ENCODE assay signal across 8 cellular contexts in the genomic region with DNA sequence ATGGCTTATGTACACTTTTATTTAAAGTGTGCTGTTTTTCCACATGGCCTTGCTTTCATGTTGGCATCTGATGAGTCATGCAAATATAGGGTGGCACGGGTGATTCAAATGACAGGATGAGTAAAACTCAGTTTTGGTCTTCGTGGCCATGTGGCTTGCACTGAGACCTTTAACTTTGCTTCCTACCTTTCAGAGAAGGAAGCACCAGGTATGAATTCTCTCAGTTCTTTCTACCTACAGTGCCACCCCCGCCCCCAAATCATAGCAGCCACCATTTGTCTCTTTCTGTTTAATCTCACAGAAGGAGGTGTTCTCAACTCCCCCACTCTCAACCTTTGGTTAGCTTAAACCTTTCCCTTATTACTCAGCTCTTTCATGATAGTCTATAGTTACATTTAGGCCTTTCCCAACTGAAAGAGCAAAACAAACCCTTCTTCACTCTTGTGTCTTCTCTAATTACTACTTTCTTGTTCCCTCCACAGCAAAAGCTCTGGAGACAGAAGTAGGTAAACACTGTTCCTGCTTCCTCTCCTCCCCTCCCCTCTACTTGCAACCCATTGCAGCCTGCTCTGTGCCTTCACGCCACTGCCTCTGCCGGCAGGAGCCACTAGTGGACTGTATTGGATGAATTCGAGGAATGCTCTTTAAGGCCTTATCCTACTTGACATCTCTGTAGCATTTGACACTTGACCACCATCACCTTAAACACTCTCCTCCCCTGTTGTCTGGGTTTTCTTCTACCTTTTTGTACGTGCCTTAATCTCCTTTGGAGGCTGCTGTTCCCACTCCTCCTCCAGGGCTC.
DNase-seq lines count a peak whose midpoint lies in the region; ATAC-seq, FAIRE-seq and TF ChIP-seq lines count a peak whose summit lies in the region.

No MANE protein-coding gene starts in this region.

- no peak overlapping the region for H3K14ac ChIP-seq in trophoblast cell (ENCODE audit: low read length)

- H4K12ac ChIP-seq in trophoblast cell (ENCODE audit: low read depth, low read length): no peak overlapping the region

- no peak overlapping the region for H2BK120ac ChIP-seq in trophoblast cell (ENCODE audit: insufficient read depth, low read length, poor library complexity)

- H3K36me3 Mint-ChIP-seq in activated CD4-positive, alpha-beta T cell treated with anti-CD3 and anti-CD28 coated beads for 36 hours (ENCODE audit: low read depth): peaks cover 42% of the 10 kb centered on the region
- peaks cover 19% of the 10 kb centered on the region for H3K36me3 Mint-ChIP-seq in T-helper 2 cell treated with Interferon-gamma antibody and Interleukin-4, amounts not matched to agents 5 μg/mL and 100 μg/mL, for 36 hours (ENCODE audit: low read depth)
- peaks cover 35% of the 10 kb centered on the region for H3K36me3 Mint-ChIP-seq in endodermal cell (ENCODE audit: low read depth)

- H3K27ac Mint-ChIP-seq in activated CD4-positive, alpha-beta T cell treated with anti-CD3 and anti-CD28 coated beads for 36 hours: peak overlapping the region; percentile 74
- peak overlapping the region; percentile 49 for H3K27ac Mint-ChIP-seq in T-helper 2 cell treated with Interferon-gamma antibody and Interleukin-4, amounts not matched to agents 5 μg/mL and 100 μg/mL, for 36 hours
- peak overlapping the region; percentile 50 for H3K27ac Mint-ChIP-seq in endodermal cell

- H2BK5ac ChIP-seq in trophoblast cell (ENCODE audit: low read depth, low read length, poor library complexity): no peak overlapping the region

- no peaks in the 10 kb centered on the region for H3K9me3 Mint-ChIP-seq in activated CD4-positive, alpha-beta T cell treated with anti-CD3 and anti-CD28 coated beads for 36 hours (ENCODE audit: low read depth)
- H3K9me3 Mint-ChIP-seq in T-helper 2 cell treated with Interferon-gamma antibody and Interleukin-4, amounts not matched to agents 5 μg/mL and 100 μg/mL, for 36 hours: no peaks in the 10 kb centered on the region
- no peaks in the 10 kb centered on the region for H3K9me3 Mint-ChIP-seq in endodermal cell

- H2BK12ac ChIP-seq in trophoblast cell (ENCODE audit: low read length): no peak overlapping the region

- no peak overlapping the region for H2AFZ ChIP-seq in trophoblast cell (ENCODE audit: insufficient read depth, low read length, poor library complexity)

- H2AK5ac ChIP-seq in trophoblast cell (ENCODE audit: low read length): no peak overlapping the region

- H3K4me3 Mint-ChIP-seq in activated CD4-positive, alpha-beta T cell treated with anti-CD3 and anti-CD28 coated beads for 36 hours: peak overlapping the region; percentile 0
- peak overlapping the region; percentile 20 for H3K4me3 Mint-ChIP-seq in T-helper 2 cell treated with Interferon-gamma antibody and Interleukin-4, amounts not matched to agents 5 μg/mL and 100 μg/mL, for 36 hours
- peak overlapping the region; percentile 11 for H3K4me3 Mint-ChIP-seq in endodermal cell

- peaks cover 69% of the 10 kb centered on the region for H3K4me1 Mint-ChIP-seq in activated CD4-positive, alpha-beta T cell treated with anti-CD3 and anti-CD28 coated beads for 36 hours
- peaks cover 41% of the 10 kb centered on the region for H3K4me1 Mint-ChIP-seq in T-helper 2 cell treated with Interferon-gamma antibody and Interleukin-4, amounts not matched to agents 5 μg/mL and 100 μg/mL, for 36 hours (ENCODE audit: low read depth)
- peaks cover 61% of the 10 kb centered on the region for H3K4me1 Mint-ChIP-seq in endodermal cell

- H3K23ac ChIP-seq in trophoblast cell (ENCODE audit: low read length): no peak overlapping the region

- H3K9me3 ChIP-seq in endodermal cell (ENCODE audit: control insufficient read depth, low read length) (no peaks in the 10 kb centered on the region), trophoblast cell (ENCODE audit: insufficient read depth, low read depth, low read length) (no peaks in the 10 kb centered on the region), testis (no peaks in the 10 kb centered on the region)

- FAIRE-seq in HTR-8/SVneo (lab: Jason Lieb, UNC): no peak

- ATAC-seq in activated CD4-positive, alpha-beta T cell treated with anti-CD3 and anti-CD28 coated beads for 36 hours: peak; percentile 80
- ATAC-seq in HG02623 (IDR thresholded peaks at IDR 0.05; ENCODE audit: unreplicated experiment): no peak

- no peaks in the 10 kb centered on the region for H3K27me3 Mint-ChIP-seq in activated CD4-positive, alpha-beta T cell treated with anti-CD3 and anti-CD28 coated beads for 36 hours
- H3K27me3 Mint-ChIP-seq in T-helper 2 cell treated with Interferon-gamma antibody and Interleukin-4, amounts not matched to agents 5 μg/mL and 100 μg/mL, for 36 hours (ENCODE audit: low read depth): no peaks in the 10 kb centered on the region
- H3K27me3 Mint-ChIP-seq in endodermal cell (ENCODE audit: insufficient read depth): no peaks in the 10 kb centered on the region

- intact Hi-C loops in activated CD4-positive, alpha-beta T cell treated with anti-CD3 and anti-CD28 coated beads for 36 hours (cut with DNase I, micrococcal nuclease): loop anchor here (1.0 to 2.0 kb wide), 7 partner anchors 15 to 124 kb away; partner anchors contain the start of gene AFF1 (in 2 of the 2)
- intact Hi-C loops in testis (cut with DNase I; ENCODE audit: low total_unique reads): no loop called here

- H3K4ac ChIP-seq in trophoblast cell (ENCODE audit: low read depth, low read length): no peak overlapping the region

- POLR2A ChIA-PET in activated CD4-positive, alpha-beta T cell treated with anti-CD3 and anti-CD28 coated beads for 36 hours (lab: Charles Lee): interaction anchor here (1.0 kb wide), 1 partner anchor 16 kb away, joined by 3 read pairs; no protein-coding TSS in a partner anchor

- peak; percentile 79 for DNase-seq in activated CD4-positive, alpha-beta T cell treated with anti-CD3 and anti-CD28 coated beads for 36 hours
- DNase-seq in activated CD4-positive, alpha-beta T cell treated with anti-CD3 and anti-CD28 coated beads for 1 hour: no peak
- DNase-seq in T-helper 2 cell treated with Interferon-gamma antibody and Interleukin-4, amounts not matched to agents 5 μg/mL and 100 μg/mL, for 36 hours (ENCODE audit: low spot score): peak; percentile 56
- DNase-seq in endodermal cell (peak; percentile 86), trophoblast cell (peak; percentile 70 to 80), HTR-8/SVneo (ENCODE audit: insufficient read length, low spot score) (no peak), testis (no peak)

- H3K9ac ChIP-seq in endodermal cell (ENCODE audit: extremely low read depth, low read length, poor library complexity, severe bottlenecking) (no peak overlapping the region), trophoblast cell (ENCODE audit: low read length) (no peak overlapping the region)

- CTCF ChIA-PET in activated CD4-positive, alpha-beta T cell treated with anti-CD3 and anti-CD28 coated beads for 36 hours (lab: Charles Lee): interaction anchor here (0.6 to 1.8 kb wide), 11 partner anchors 12 to 665 kb away, joined by 3 to 6 read pairs (median 3); partner anchors contain the start of gene NUDT9

- H4K91ac ChIP-seq in trophoblast cell (ENCODE audit: low read depth, low read length): no peak overlapping the region

- H3K4me1 ChIP-seq in endodermal cell (ENCODE audit: control insufficient read depth, insufficient read depth, low read length): peaks cover 5% of the 10 kb centered on the region
- peaks cover 7 to 10% of the 10 kb centered on the region in 2 experiments for H3K4me1 ChIP-seq in trophoblast cell (ENCODE audit: control insufficient read depth in 1 of 2, insufficient read depth in 2 of 2, low read length in 2 of 2)
- peaks cover 30% of the 10 kb centered on the region for H3K4me1 ChIP-seq in testis

- no peaks in the 10 kb centered on the region for H3K79me1 ChIP-seq in trophoblast cell (ENCODE audit: low read length)

- H3K4me3 ChIP-seq in endodermal cell (ENCODE audit: low read length): no peak overlapping the region
- no peak overlapping the region for H3K4me3 ChIP-seq in trophoblast cell (ENCODE audit: low read depth, low read length)
- H3K4me3 ChIP-seq in testis: no peak overlapping the region

- TF ChIP-seq CTCF in endodermal cell (conservative IDR thresholded peaks at IDR 0.05) (peak; percentile 72), testis (IDR thresholded peaks at IDR 0.05) (no peak)

- H3K4me2 ChIP-seq in trophoblast cell (ENCODE audit: low read length): no peak overlapping the region

- H3K18ac ChIP-seq in trophoblast cell (ENCODE audit: low read length): no peak overlapping the region

- no peaks in the 10 kb centered on the region for H3K27me3 ChIP-seq in endodermal cell (ENCODE audit: control insufficient read depth, insufficient read depth, low read length, poor library complexity, severe bottlenecking)
- H3K27me3 ChIP-seq in trophoblast cell (ENCODE audit: insufficient read depth, low read length): no peaks in the 10 kb centered on the region
- no peaks in the 10 kb centered on the region for H3K27me3 ChIP-seq in testis

- peak overlapping the region; percentile 47 for H4K8ac ChIP-seq in trophoblast cell (ENCODE audit: low read depth, low read length)

- H3K36me3 ChIP-seq in endodermal cell (ENCODE audit: control insufficient read depth, insufficient read depth, low read length) (peaks cover 57% of the 10 kb centered on the region), trophoblast cell (ENCODE audit: control insufficient read depth in 1 of 2, insufficient read depth in 2 of 2, low read length in 2 of 2) (no peaks in the 10 kb centered on the region), testis (ENCODE audit: low read depth, missing control alignments) (no peaks in the 10 kb centered on the region)

- 67 to 73% methylated on average over 6 to 7 of the region's 7 CpGs for WGBS in endodermal cell (ENCODE audit: insufficient coverage in 1 of 2, insufficient read length in 1 of 2), 2 experiments
- WGBS in trophoblast cell (ENCODE audit: extremely low coverage, insufficient coverage, insufficient read length): no CpG with 5 or more reads among the region's 7 CpGs
- WGBS in testis, 2 donors: 63 to 66% methylated on average over 7 of the region's 7 CpGs

- no peak overlapping the region for H3K27ac ChIP-seq in endodermal cell (ENCODE audit: low read depth, low read length)
- peak overlapping the region; percentile 30 for H3K27ac ChIP-seq in trophoblast cell (ENCODE audit: low read depth, low read length)
- H3K27ac ChIP-seq in testis: peak overlapping the region in 1 of 2 donors; percentile 34

- TF ChIP-seq POLR2A in testis (IDR thresholded peaks at IDR 0.05): no peak

- H3K79me2 ChIP-seq in trophoblast cell (ENCODE audit: control insufficient read depth, insufficient read depth, low read length, poor library complexity): no peaks in the 10 kb centered on the region

Comparison
In these comparisons a context has a peak if more than half of its experiments do, and no peak if none do; other contexts are left out.
1. DNase-seq: peak in activated CD4-positive, alpha-beta T cell treated with anti-CD3 and anti-CD28 coated beads for 36 hours (single experiment), T-helper 2 cell treated with Interferon-gamma antibody and Interleukin-4, amounts not matched to agents 5 μg/mL and 100 μg/mL, for 36 hours (single experiment), endodermal cell (single experiment) and trophoblast cell (2 of 2); none in activated CD4-positive, alpha-beta T cell treated with anti-CD3 and anti-CD28 coated beads for 1 hour (single experiment), HTR-8/SVneo (single experiment) and testis (single experiment).
2. Peak in every context shown above with its lines, with median percentiles within 50 percentile points of each other: H3K27ac Mint-ChIP-seq and H3K4me3 Mint-ChIP-seq.